Comparison of ENCODE assay signal across 18 cellular contexts in the genomic region with DNA sequence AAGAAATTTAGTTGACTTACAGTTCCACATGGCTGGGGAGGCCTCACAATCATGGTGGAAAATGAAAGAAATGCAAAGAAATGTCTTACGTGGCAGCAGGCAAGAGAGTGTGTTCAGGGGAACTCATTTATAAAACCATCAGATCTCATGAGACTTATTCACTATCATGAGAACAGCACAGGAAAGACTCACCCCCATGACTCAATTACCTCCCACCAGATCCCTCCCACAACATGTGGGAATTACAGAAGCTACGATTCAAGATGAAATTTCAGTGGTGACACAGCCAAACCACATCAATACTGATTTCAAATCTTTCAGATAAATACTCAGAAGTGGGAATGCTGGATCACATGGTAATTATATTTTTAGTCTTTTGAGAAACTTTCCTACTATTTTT.
"Had no signal": no experiment of that assay in that cellular context is flagged by ENCODE, and none has a peak within 500 bp of the region (broad histone marks: within the 10 kb centered on the region; RNA-seq: fewer than 3 reads in every experiment).

No MANE protein-coding gene starts in this region.

- H3K4me3 ChIP-seq: body of pancreas, gastrocnemius medialis, left ventricle myocardium inferior, right lobe of liver, SK-N-MC, transverse colon had no signal

- H3K27ac Mint-ChIP-seq: nephron, progenitor cell of endocrine pancreas, WTC11 had no signal

- H3K4me1 Mint-ChIP-seq: nephron had no signal

- H3K27me3 Mint-ChIP-seq: progenitor cell of endocrine pancreas had no signal

- ATAC-seq: body of pancreas, gastrocnemius medialis, right lobe of liver, WTC11 had no signal

- H3K4me3 Mint-ChIP-seq: nephron, WTC11 had no signal

- DNase-seq: activated CD4-positive, alpha-beta T cell treated with anti-CD3 and anti-CD28 coated beads, Interleukin-2, amount 50 U/mL, for 48 hours; activated effector memory CD4-positive, alpha-beta T cell treated with anti-CD3 and anti-CD28 coated beads, Interleukin-2, amount 50 U/mL, for 16 hours; body of pancreas; central memory CD4-positive, alpha-beta T cell; cortex of kidney; effector memory CD4-positive, alpha-beta T cell; gastrocnemius medialis; left ventricle myocardium inferior; mesenchymal stem cell; occipital lobe; right lobe of liver; substantia nigra; T-helper 1 cell; transverse colon had no signal
